ENCODE assay signal across 29 cellular contexts in the genomic region with DNA sequence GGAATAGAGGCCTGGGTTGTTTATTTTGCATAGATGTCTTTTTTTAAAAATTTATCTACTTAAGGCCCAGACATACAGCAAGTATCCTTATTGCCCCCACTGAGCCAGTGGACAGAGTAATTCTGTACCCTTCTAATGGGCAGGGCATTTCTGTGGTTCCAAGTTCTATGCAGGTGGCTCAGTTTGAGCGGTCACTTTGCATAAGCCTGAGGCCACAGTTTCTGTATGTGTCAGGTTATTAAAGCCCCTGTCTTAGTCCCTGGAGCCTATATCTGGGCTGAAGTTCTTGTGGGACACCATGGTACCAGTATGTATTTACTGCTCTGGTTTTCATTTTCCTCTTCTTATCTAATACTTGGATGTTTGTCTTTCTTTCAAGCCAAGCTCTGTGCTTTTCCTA.
A peak's percentile ranks its signal among the peaks of the same experiment; 100 is the strongest.
DNase-seq lines count a peak whose midpoint lies in the region; ATAC-seq and TF ChIP-seq lines count a peak whose summit lies in the region.
"Had no signal": no experiment of that assay in that cellular context is flagged by ENCODE, and none has a peak within 500 bp of the region (broad histone marks: within the 10 kb centered on the region; RNA-seq: fewer than 3 reads in every experiment).

No MANE protein-coding gene starts in this region.

- no peak overlapping the region for H3K27ac ChIP-seq in esophagus squamous epithelium
- H3K27ac ChIP-seq: adrenal gland, BLaER1, brain microvascular endothelial cell, prostate gland, sigmoid colon, WERI-Rb-1 had no signal

- peaks cover 4% of the 10 kb centered on the region for H3K9me3 Mint-ChIP-seq in osteocyte (ENCODE audit: unreplicated experiment)
- H3K9me3 Mint-ChIP-seq: T-helper 2 cell treated with Interferon-gamma antibody and Interleukin-4, amounts not matched to agents 5 μg/mL and 100 μg/mL, for 36 hours had no signal

- no peak for DNase-seq in iPS-NIHi11 (ENCODE audit: low spot score)
- DNase-seq in esophagus squamous epithelium (lab: John Stamatoyannopoulos, UW), result no peak
- no peak for DNase-seq in osteocyte (ENCODE audit: extremely low spot score, unreplicated experiment)
- DNase-seq: activated CD4-positive, alpha-beta T cell treated with anti-CD3 and anti-CD28 coated beads, Interleukin-2, amount 10 ng/mL, durations not matched to agents 24 days and 14 days; activated CD8-positive, alpha-beta memory T cell treated with anti-CD3 and anti-CD28 coated beads, Interleukin-2, amount 10 ng/mL, durations not matched to agents 7 days and 5 days; activated naive CD4-positive, alpha-beta T cell treated with Interleukin-2 at 50 U/mL for 16 hours; adrenal gland; brain microvascular endothelial cell; COR-L47; GF-D8; head of caudate nucleus; IMR-90; mammary epithelial cell; NCI-H1092 treated with DMSO at 0.1 percent for 48 hours; NCI-H2029; NCI-H226; NCI-H774; sigmoid colon; SK-N-SH; WERI-Rb-1 had no signal

- intact Hi-C loops in esophagus squamous epithelium (cut with DNase I), result no loop called here

- H3K4me3 ChIP-seq in esophagus squamous epithelium, result no peak overlapping the region
- H3K4me3 ChIP-seq: adrenal gland, BLaER1, prostate gland, sigmoid colon had no signal

- H3K36me3 ChIP-seq in esophagus squamous epithelium, result no peaks in the 10 kb centered on the region
- H3K36me3 ChIP-seq: adrenal gland, BLaER1, brain microvascular endothelial cell, prostate gland, sigmoid colon, WERI-Rb-1 had no signal

- H3K4me3 Mint-ChIP-seq in osteocyte (ENCODE audit: unreplicated experiment), result no peak overlapping the region
- H3K4me3 Mint-ChIP-seq: activated CD4-positive, alpha-beta T cell treated with anti-CD3 and anti-CD28 coated beads, Interleukin-2, amount 10 ng/mL, durations not matched to agents 24 days and 14 days; activated CD8-positive, alpha-beta memory T cell treated with anti-CD3 and anti-CD28 coated beads, Interleukin-2, amount 10 ng/mL, durations not matched to agents 7 days and 5 days; activated T-cell treated with anti-CD3 and anti-CD28 coated beads, Interleukin-2, amount 50 U/mL, for 72 hours; T-helper 2 cell treated with Interferon-gamma antibody and Interleukin-4, amounts not matched to agents 5 μg/mL and 100 μg/mL, for 36 hours had no signal

- H3K4me1 Mint-ChIP-seq in osteocyte (ENCODE audit: unreplicated experiment), result no peaks in the 10 kb centered on the region

- no peak for TF ChIP-seq POLR2A in esophagus squamous epithelium (IDR thresholded peaks at IDR 0.05)

- H3K27me3 Mint-ChIP-seq in osteocyte (ENCODE audit: unreplicated experiment), result peaks cover 5% of the 10 kb centered on the region
- H3K27me3 Mint-ChIP-seq: activated CD4-positive, alpha-beta T cell treated with anti-CD3 and anti-CD28 coated beads, Interleukin-2, amount 10 ng/mL, durations not matched to agents 24 days and 14 days; activated CD8-positive, alpha-beta memory T cell treated with anti-CD3 and anti-CD28 coated beads, Interleukin-2, amount 10 ng/mL, durations not matched to agents 7 days and 5 days had no signal

- WGBS in esophagus squamous epithelium, 2 donors, result 80% methylated on average over 1 of the region's 1 CpG; no CpG with 5 or more reads in 1 of the 2 donors

- H3K9me3 ChIP-seq in esophagus squamous epithelium, result no peaks in the 10 kb centered on the region
- H3K9me3 ChIP-seq: adrenal gland, BLaER1, prostate gland, sigmoid colon, SK-N-SH had no signal

- no peaks in the 10 kb centered on the region for H3K4me1 ChIP-seq in esophagus squamous epithelium
- H3K4me1 ChIP-seq: adrenal gland, BLaER1, prostate gland had no signal

- H3K27me3 ChIP-seq in esophagus squamous epithelium, result no peaks in the 10 kb centered on the region
- H3K27me3 ChIP-seq: BLaER1, brain microvascular endothelial cell, sigmoid colon had no signal

- H3K36me3 Mint-ChIP-seq in osteocyte (ENCODE audit: unreplicated experiment), result no peaks in the 10 kb centered on the region
- H3K36me3 Mint-ChIP-seq: activated CD8-positive, alpha-beta memory T cell treated with anti-CD3 and anti-CD28 coated beads, Interleukin-2, amount 10 ng/mL, durations not matched to agents 7 days and 5 days had no signal

- TF ChIP-seq CTCF in esophagus squamous epithelium (IDR thresholded peaks at IDR 0.05) (no peak), osteocyte (IDR thresholded peaks at IDR 0.05) (no peak)

- ATAC-seq in GM18858 (IDR thresholded peaks at IDR 0.05; ENCODE audit: unreplicated experiment), result peak; percentile 68
- ATAC-seq in GM19351 (IDR thresholded peaks at IDR 0.05; ENCODE audit: unreplicated experiment), result peak; percentile 86
- peak; percentile 90 for ATAC-seq in HG02798 (IDR thresholded peaks at IDR 0.05; ENCODE audit: poor library complexity, unreplicated experiment)
- peak; percentile 66 for ATAC-seq in HG03442 (IDR thresholded peaks at IDR 0.05; ENCODE audit: unreplicated experiment)
- no peak for ATAC-seq in HG02973 (IDR thresholded peaks at IDR 0.05; ENCODE audit: unreplicated experiment)
- ATAC-seq: activated CD8-positive, alpha-beta memory T cell treated with anti-CD3 and anti-CD28 coated beads, Interleukin-2, amount 10 ng/mL, durations not matched to agents 7 days and 5 days had no signal

- H3K27ac Mint-ChIP-seq in osteocyte (ENCODE audit: unreplicated experiment), result no peak overlapping the region
- H3K27ac Mint-ChIP-seq: activated CD4-positive, alpha-beta T cell treated with anti-CD3 and anti-CD28 coated beads, Interleukin-2, amount 10 ng/mL, durations not matched to agents 24 days and 14 days; activated CD8-positive, alpha-beta memory T cell treated with anti-CD3 and anti-CD28 coated beads, Interleukin-2, amount 10 ng/mL, durations not matched to agents 7 days and 5 days; T-helper 2 cell treated with Interferon-gamma antibody and Interleukin-4, amounts not matched to agents 5 μg/mL and 100 μg/mL, for 36 hours had no signal
